ENCODE assay signal across 14 cellular contexts in the genomic region with DNA sequence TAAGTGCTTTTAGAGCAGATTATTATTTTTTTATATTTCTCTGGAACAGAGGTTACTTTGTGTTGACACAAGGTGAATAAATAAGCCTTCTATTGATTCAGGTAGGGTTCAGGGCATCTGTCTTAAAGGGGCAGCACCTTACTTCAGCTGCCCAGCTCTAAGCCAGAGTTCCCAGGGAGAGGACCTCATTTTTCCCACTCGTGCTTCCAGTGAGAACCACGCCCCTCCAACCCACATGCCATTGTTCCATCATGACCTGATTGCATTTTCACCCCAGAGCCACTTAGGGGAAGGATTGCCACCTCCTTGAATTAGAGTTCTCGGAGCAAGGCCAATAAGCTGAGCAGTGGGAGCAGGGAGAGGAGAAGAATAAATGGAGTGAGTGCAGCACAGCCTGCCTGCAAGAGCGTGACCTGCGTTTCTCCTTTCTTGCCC.
DNase-seq lines count a peak whose midpoint lies in the region; ATAC-seq and TF ChIP-seq lines count a peak whose summit lies in the region.
"Had no signal": no experiment of that assay in that cellular context is flagged by ENCODE, and none has a peak within 500 bp of the region (broad histone marks: within the 10 kb centered on the region; RNA-seq: fewer than 3 reads in every experiment).

No MANE protein-coding gene starts in this region.

- H3K79me2 ChIP-seq in mesendoderm (ENCODE audit: control insufficient read depth, insufficient read depth, low read length), result no peaks in the 10 kb centered on the region

- no peak overlapping the region for H3K27ac ChIP-seq in mesendoderm (ENCODE audit: low read depth, low read length)
- H3K27ac ChIP-seq in gastroesophageal sphincter, result no peak overlapping the region
- H3K27ac ChIP-seq: BLaER1 had no signal

- H3K27me3 Mint-ChIP-seq in Calu3 (ENCODE audit: unreplicated experiment) (no peaks in the 10 kb centered on the region), HFFc6 (ENCODE audit: insufficient read depth) (peaks cover 4% of the 10 kb centered on the region; the same call in 1 of the 2 replicates)
- no peaks in the 10 kb centered on the region for H3K27me3 Mint-ChIP-seq in activated T-helper 17 cell treated with anti-CD3 and anti-CD28 coated beads, Interleukin-2, amount 50 U/mL, for 72 hours
- H3K27me3 Mint-ChIP-seq: activated B cell treated with CpG ODN at 0.5 μM for 24 hours had no signal

- H2BK15ac ChIP-seq in mesendoderm (replicated peaks; ENCODE audit: low read depth), result no peak overlapping the region

- DNase-seq in Calu3, result peak; percentile 23
- peak; percentile 73 for DNase-seq in NCI-H146 (lab: John Stamatoyannopoulos, UW)
- peak; percentile 34 for DNase-seq in mesendoderm
- DNase-seq in HFFc6, result no peak
- no peak for DNase-seq in effector CD8-positive, alpha-beta T cell (lab: John Stamatoyannopoulos, UW)
- no peak for DNase-seq in NCI-H187 treated with DMSO at 0.1 percent for 48 hours (lab: John Stamatoyannopoulos, UW)
- DNase-seq: activated B cell treated with CpG ODN at 0.5 μM for 24 hours, activated gamma-delta T cell treated with Interleukin-2 at 50 U/mL for 16 hours, dermis blood vessel endothelial cell, NCI-H446 treated with DMSO at 0.1 percent for 48 hours had no signal

- no peak overlapping the region for H2BK5ac ChIP-seq in mesendoderm (ENCODE audit: low read length)

- H2AK5ac ChIP-seq in mesendoderm (ENCODE audit: low read length), result no peak overlapping the region

- no peak overlapping the region for H4K8ac ChIP-seq in mesendoderm (ENCODE audit: low read depth, low read length)

- H3K9me3 Mint-ChIP-seq in Calu3 (ENCODE audit: low read depth, unreplicated experiment), result no peaks in the 10 kb centered on the region
- H3K9me3 Mint-ChIP-seq in activated T-helper 17 cell treated with anti-CD3 and anti-CD28 coated beads, Interleukin-2, amount 50 U/mL, for 72 hours, result no peaks in the 10 kb centered on the region
- H3K9me3 Mint-ChIP-seq in HFFc6, result no peaks in the 10 kb centered on the region
- H3K9me3 Mint-ChIP-seq: activated B cell treated with CpG ODN at 0.5 μM for 24 hours had no signal

- H3K79me1 ChIP-seq in mesendoderm (ENCODE audit: low read length), result no peaks in the 10 kb centered on the region

- H3K9me3 ChIP-seq in gastroesophageal sphincter, result no peaks in the 10 kb centered on the region
- H3K9me3 ChIP-seq: BLaER1 had no signal

- TF ChIP-seq EP300 in gastroesophageal sphincter (IDR thresholded peaks at IDR 0.05), result no peak

- ATAC-seq in activated T-helper 17 cell treated with anti-CD3 and anti-CD28 coated beads, Interleukin-2, amount 50 U/mL, for 72 hours (replicated peaks), result no peak
- no peak for ATAC-seq in gastroesophageal sphincter

- H3K4me2 ChIP-seq in mesendoderm (ENCODE audit: low read length), result no peak overlapping the region
- H3K4me2 ChIP-seq: BLaER1, smooth muscle cell had no signal

- no CpG with 5 or more reads among the region's 5 CpGs for WGBS in mesendoderm (ENCODE audit: extremely low coverage, insufficient coverage, low lambda C conversion rate)
- WGBS in gastroesophageal sphincter (ENCODE audit: low coverage in 1 of 2), 2 donors, result 90 to 94% methylated on average over 2 to 3 of the region's 5 CpGs

- TF ChIP-seq POLR2A in gastroesophageal sphincter (IDR thresholded peaks at IDR 0.05), result no peak

- H3K4me3 ChIP-seq in mesendoderm (ENCODE audit: low read length) (no peak overlapping the region), gastroesophageal sphincter (no peak overlapping the region)
- H3K4me3 ChIP-seq: BLaER1, smooth muscle cell had no signal

- H3K56ac ChIP-seq in mesendoderm (ENCODE audit: low read length), result no peak overlapping the region

- H3K9ac ChIP-seq in mesendoderm (ENCODE audit: low read length), result no peak overlapping the region
- H3K9ac ChIP-seq: BLaER1 had no signal

- intact Hi-C loops in Calu3 (cut with micrococcal nuclease; ENCODE audit: unreplicated experiment), result loop anchor here (5.0 kb wide), 1 partner anchor 55 kb away; no protein-coding TSS in a partner anchor

- H2BK120ac ChIP-seq in mesendoderm (ENCODE audit: low read depth, low read length), result no peak overlapping the region

- CTCF ChIA-PET in Calu3 (lab: Charles Lee), result interaction anchor here (0.5 to 3.1 kb wide), 5 partner anchors 13 to 80 kb away, joined by 3 to 13 read pairs (median 4); no protein-coding TSS in a partner anchor

- no peak for TF ChIP-seq CTCF in Calu3 (IDR thresholded peaks at IDR 0.05; ENCODE audit: unreplicated experiment)
- no peak for TF ChIP-seq CTCF in gastroesophageal sphincter (IDR thresholded peaks at IDR 0.05)
- no peak for TF ChIP-seq CTCF in HFFc6 (IDR thresholded peaks at IDR 0.05)

- no TSS peak for BruUV-seq in Calu3 (replicated peaks; lab: Mats Ljungman, UMichigan)

- no peak overlapping the region for H3K23ac ChIP-seq in mesendoderm (ENCODE audit: low read length)

- H3K4me1 ChIP-seq in mesendoderm (ENCODE audit: control insufficient read depth, low read depth, low read length) (peaks cover 4% of the 10 kb centered on the region), gastroesophageal sphincter (no peaks in the 10 kb centered on the region)
- H3K4me1 ChIP-seq: BLaER1 had no signal

- no peak overlapping the region for H4K5ac ChIP-seq in mesendoderm (ENCODE audit: low read length)

- H3K18ac ChIP-seq in mesendoderm (ENCODE audit: low read length), result no peak overlapping the region

- H3K36me3 Mint-ChIP-seq in Calu3 (ENCODE audit: insufficient read depth, unreplicated experiment) (peaks cover 5% of the 10 kb centered on the region), HFFc6 (ENCODE audit: low read depth) (no peaks in the 10 kb centered on the region)
- no peaks in the 10 kb centered on the region for H3K36me3 Mint-ChIP-seq in activated T-helper 17 cell treated with anti-CD3 and anti-CD28 coated beads, Interleukin-2, amount 50 U/mL, for 72 hours (ENCODE audit: low read depth)

- peak overlapping the region; percentile 66 for H3K27ac Mint-ChIP-seq in Calu3 (ENCODE audit: unreplicated experiment)
- peak overlapping the region; percentile 61 for H3K27ac Mint-ChIP-seq in activated T-helper 17 cell treated with anti-CD3 and anti-CD28 coated beads, Interleukin-2, amount 50 U/mL, for 72 hours
- H3K27ac Mint-ChIP-seq in HFFc6, result no peak overlapping the region
- H3K27ac Mint-ChIP-seq: activated B cell treated with CpG ODN at 0.5 μM for 24 hours had no signal

- H3K4ac ChIP-seq in mesendoderm (ENCODE audit: low read depth, low read length), result no peak overlapping the region

- H3K36me3 ChIP-seq in mesendoderm (ENCODE audit: control insufficient read depth, insufficient read depth, low read length) (no peaks in the 10 kb centered on the region), gastroesophageal sphincter (no peaks in the 10 kb centered on the region)
- H3K36me3 ChIP-seq: BLaER1 had no signal

- peak overlapping the region; percentile 54 for H3K4me3 Mint-ChIP-seq in Calu3 (ENCODE audit: low read depth, unreplicated experiment)
- peak overlapping the region; percentile 59 for H3K4me3 Mint-ChIP-seq in activated T-helper 17 cell treated with anti-CD3 and anti-CD28 coated beads, Interleukin-2, amount 50 U/mL, for 72 hours
- no peak overlapping the region for H3K4me3 Mint-ChIP-seq in HFFc6
- H3K4me3 Mint-ChIP-seq: activated B cell treated with CpG ODN at 0.5 μM for 24 hours had no signal

- H3K27me3 ChIP-seq in mesendoderm (ENCODE audit: insufficient read depth, low read length, poor library complexity) (no peaks in the 10 kb centered on the region), gastroesophageal sphincter (no peaks in the 10 kb centered on the region)
- H3K27me3 ChIP-seq: BLaER1 had no signal

- peaks cover 9% of the 10 kb centered on the region for H3K4me1 Mint-ChIP-seq in Calu3 (ENCODE audit: low read depth, unreplicated experiment)
- peaks cover 16% of the 10 kb centered on the region for H3K4me1 Mint-ChIP-seq in activated T-helper 17 cell treated with anti-CD3 and anti-CD28 coated beads, Interleukin-2, amount 50 U/mL, for 72 hours
- H3K4me1 Mint-ChIP-seq in HFFc6 (ENCODE audit: low read depth), result no peaks in the 10 kb centered on the region

Comparison
In these comparisons a context has a peak if more than half of its experiments do, and no peak if none do; other contexts are left out.
1. DNase-seq: peak in Calu3 (single experiment), NCI-H146 (single experiment) and mesendoderm (single experiment); none in HFFc6 (single experiment), effector CD8-positive, alpha-beta T cell (single experiment) and NCI-H187 treated with DMSO at 0.1 percent for 48 hours (single experiment).